In the genomic region with DNA sequence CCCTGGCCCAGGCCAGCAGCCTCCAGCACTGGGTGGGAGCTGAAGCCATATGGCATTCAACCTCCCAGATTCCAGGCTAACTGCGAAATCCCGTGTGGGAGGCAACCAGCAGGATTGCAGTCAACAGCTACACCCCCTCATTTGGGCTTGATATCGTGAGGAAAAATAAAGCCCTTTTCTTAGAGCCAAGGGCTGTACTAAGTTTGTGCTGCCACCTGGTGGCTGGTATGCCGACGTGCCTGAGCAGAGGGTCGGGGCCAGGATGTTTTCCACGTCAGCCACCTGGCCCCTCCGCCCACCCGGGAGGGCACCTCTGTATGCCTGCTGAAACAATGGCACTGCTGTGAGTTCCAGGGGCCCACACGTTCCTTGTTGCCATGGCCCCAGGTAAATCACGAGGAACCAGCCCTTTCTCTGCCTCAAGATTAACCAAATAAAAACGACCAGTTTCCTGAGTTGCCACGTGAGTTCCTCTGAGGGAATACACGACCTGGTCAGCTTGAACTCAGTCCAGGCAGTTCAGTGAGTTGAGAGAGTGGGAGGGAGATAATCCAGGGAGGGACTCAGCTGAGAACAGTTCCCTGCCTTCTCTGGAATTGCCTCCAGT, we compare ENCODE assay signal across 8 cellular contexts. TPM values are rescaled to one million over a fixed set of nuclear protein-coding genes. Genes with fewer than 3 reads are reported as not detected.
A peak's percentile ranks its signal among the peaks of the same experiment; 100 is the strongest.
DNase-seq lines count a peak whose midpoint lies in the region; ATAC-seq and TF ChIP-seq lines count a peak whose summit lies in the region.

No MANE protein-coding gene starts in this region.

- no peak for TF ChIP-seq POLR2A in NB4 (IDR thresholded peaks at IDR 0.05; ENCODE audit: extremely low read depth, insufficient read length)

- DNase-seq in GM12864 (ENCODE audit: low read depth), result peak; percentile 35
- DNase-seq in NB4 (ENCODE audit: low read depth), result peak; percentile 64
- DNase-seq in activated CD4-positive, alpha-beta T cell treated with anti-CD3 and anti-CD28 coated beads for 36 hours, result peak; percentile 84
- DNase-seq in choroid plexus epithelial cell (ENCODE audit: low read depth), result peak; percentile 83
- peak; percentile 95 for DNase-seq in left kidney (ENCODE audit: low read depth, low spot score)
- peak; percentile 67 for DNase-seq in stimulated activated CD4-positive, alpha-beta T cell treated with anti-CD3 and anti-CD28 coated beads, Interleukin-4, amount 100 ng/mL, for 1 hour

- CTCF ChIA-PET in activated CD4-positive, alpha-beta T cell treated with anti-CD3 and anti-CD28 coated beads for 36 hours (lab: Charles Lee), result interaction anchor here (0.7 to 2.7 kb wide), 20 partner anchors 8 to 453 kb away, joined by 3 to 33 read pairs (median 4); a partner anchor contains a TSS

- TF ChIP-seq CTCF in GM12864 (IDR thresholded peaks at IDR 0.05; ENCODE audit: low read depth, low read length, missing control alignments) (peak; percentile 86), NB4 (IDR thresholded peaks at IDR 0.05; ENCODE audit: low read depth, low read length) (peak; percentile 88), choroid plexus epithelial cell (conservative IDR thresholded peaks at IDR 0.05; ENCODE audit: low read depth, low read length) (peak; percentile 91)

- H3K36me3 Mint-ChIP-seq in activated CD4-positive, alpha-beta T cell treated with anti-CD3 and anti-CD28 coated beads for 36 hours (ENCODE audit: low read depth), result no peaks in the 10 kb centered on the region

- H3K4me3 ChIP-seq in GM12864 (ENCODE audit: low read depth, low read length) (0 out of 2 replicates have a peak overlapping the region, but pooled peaks have one; percentile 6), NB4 (ENCODE audit: low read depth, low read length) (no peak overlapping the region), choroid plexus epithelial cell (ENCODE audit: low read depth, low read length) (peak overlapping the region; percentile 28)

- peaks cover 20% of the 10 kb centered on the region for H3K27me3 Mint-ChIP-seq in activated CD4-positive, alpha-beta T cell treated with anti-CD3 and anti-CD28 coated beads for 36 hours

- intact Hi-C loops in activated CD4-positive, alpha-beta T cell treated with anti-CD3 and anti-CD28 coated beads for 36 hours (cut with DNase I, micrococcal nuclease), result loop anchor here (1.0 kb wide), 1 partner anchor 154 kb away; no protein-coding TSS in a partner anchor

- POLR2A ChIA-PET in activated CD4-positive, alpha-beta T cell treated with anti-CD3 and anti-CD28 coated beads for 36 hours (lab: Charles Lee), result no interaction called here

- no peak overlapping the region for H3K4me3 Mint-ChIP-seq in activated CD4-positive, alpha-beta T cell treated with anti-CD3 and anti-CD28 coated beads for 36 hours

- ATAC-seq in activated CD4-positive, alpha-beta T cell treated with anti-CD3 and anti-CD28 coated beads for 36 hours, result peak; percentile 90
- ATAC-seq in GM21390 (IDR thresholded peaks at IDR 0.05; ENCODE audit: unreplicated experiment) (no peak), GM18867 (IDR thresholded peaks at IDR 0.05; ENCODE audit: unreplicated experiment) (no peak)

- peaks cover 2% of the 10 kb centered on the region for H3K4me1 Mint-ChIP-seq in activated CD4-positive, alpha-beta T cell treated with anti-CD3 and anti-CD28 coated beads for 36 hours

- no peaks in the 10 kb centered on the region for H3K9me3 Mint-ChIP-seq in activated CD4-positive, alpha-beta T cell treated with anti-CD3 and anti-CD28 coated beads for 36 hours (ENCODE audit: low read depth)

- no peak overlapping the region for H3K27ac Mint-ChIP-seq in activated CD4-positive, alpha-beta T cell treated with anti-CD3 and anti-CD28 coated beads for 36 hours

RNA-seq across cellular contexts. Expression of a gene that starts 9.0 kb away (rescaled TPM):
- under 1 TPM; 0.41 to 0.77 TPM for total RNA-seq in activated CD4-positive, alpha-beta T cell treated with anti-CD3 and anti-CD28 coated beads for 36 hours

RNA-seq across cellular contexts. Expression of a gene that starts 54.6 kb away (rescaled TPM):
- not detected for total RNA-seq in activated CD4-positive, alpha-beta T cell treated with anti-CD3 and anti-CD28 coated beads for 36 hours

Comparison
In these comparisons a context has a peak if more than half of its experiments do, and no peak if none do; other contexts are left out.
1. DNase-seq: peak in every context shown above with its lines; median percentile 95 in left kidney; 84 in activated CD4-positive, alpha-beta T cell treated with anti-CD3 and anti-CD28 coated beads for 36 hours; 83 in choroid plexus epithelial cell; 67 in stimulated activated CD4-positive, alpha-beta T cell treated with anti-CD3 and anti-CD28 coated beads, Interleukin-4, amount 100 ng/mL, for 1 hour; 64 in NB4; 35 in GM12864.